10 cellular contexts compared by ENCODE assay signal in genomic region chr7:137820677-137821420, GRCh38. TPM values are rescaled to one million over a fixed set of nuclear protein-coding genes. Genes with fewer than 3 reads are reported as not detected.
DNase-seq lines count a peak whose midpoint lies in the region; ATAC-seq, FAIRE-seq and TF ChIP-seq lines count a peak whose summit lies in the region.
"Had no signal": no experiment of that assay in that cellular context is flagged by ENCODE, and none has a peak within 500 bp of the region (broad histone marks: within the 10 kb centered on the region; RNA-seq: fewer than 3 reads in every experiment).

No MANE protein-coding gene starts in this region.

- H3K27me3 ChIP-seq in adrenal gland, result no peaks in the 10 kb centered on the region

- H3K4me3 ChIP-seq in adrenal gland, result no peak overlapping the region

- ATAC-seq in HG02981 (IDR thresholded peaks at IDR 0.05; ENCODE audit: unreplicated experiment) (peak; percentile 65), HG03175 (IDR thresholded peaks at IDR 0.05; ENCODE audit: unreplicated experiment) (no peak)
- ATAC-seq: HCT116 had no signal

- DNase-seq in GM03348 (ENCODE audit: low spot score), result peak; percentile 85
- peak; percentile 53 to 86 (median 67) for DNase-seq in adrenal gland
- DNase-seq in iPS-NIHi11 (ENCODE audit: low spot score), result peak; percentile 50
- no peak for DNase-seq in effector CD4-positive, alpha-beta T cell
- DNase-seq in activated CD4-positive, alpha-beta T cell treated with anti-CD3 and anti-CD28 coated beads for 1 hour, result no peak
- no peak for DNase-seq in GM12891 (ENCODE audit: insufficient read length, low spot score)

- TF ChIP-seq POLR2A in adrenal gland (IDR thresholded peaks at IDR 0.05) (no peak), GM12891 (IDR thresholded peaks at IDR 0.05; ENCODE audit: low read depth, low read length) (no peak)

- FAIRE-seq in GM12891 (lab: Jason Lieb, UNC), result no peak
- FAIRE-seq: bronchial epithelial cell had no signal

- no peak for TF ChIP-seq CTCF in adrenal gland (IDR thresholded peaks at IDR 0.05)

- H3K4me1 ChIP-seq in adrenal gland (replicated peaks in 1 of 2), result no peaks in the 10 kb centered on the region

- intact Hi-C loops in adrenal gland (cut with DNase I), result no loop called here

- no peaks in the 10 kb centered on the region for H3K36me3 ChIP-seq in adrenal gland (replicated peaks in 1 of 2)

- 31 to 44% (median 38%) methylated on average over 7 to 8 of the region's 8 CpGs for WGBS in adrenal gland, 4 donors

- H3K9me3 ChIP-seq in adrenal gland (replicated peaks in 1 of 3), result no peaks in the 10 kb centered on the region

- no peak overlapping the region for H3K27ac ChIP-seq in adrenal gland

TF ChIP-seq in GM12891, 5 proteins besides CTCF, POLR2A, EP300 and RAD21:
- TF ChIP-seq PAX5 (IDR thresholded peaks at IDR 0.05; ENCODE audit: insufficient read depth, low read length, severe bottlenecking) (no peak), TAF1 (IDR thresholded peaks at IDR 0.05; ENCODE audit: low read depth, low read length) (no peak), POLR2AphosphoS5 (IDR thresholded peaks at IDR 0.05; ENCODE audit: low read depth, low read length) (no peak), POU2F2 (IDR thresholded peaks at IDR 0.05; ENCODE audit: low read depth, low read length) (no peak), SPI1 (IDR thresholded peaks at IDR 0.05; ENCODE audit: low read depth, low read length) (no peak)

RNA-seq across cellular contexts. Expression of gene DGKI, which starts 25.9 kb away (rescaled TPM):
- total RNA-seq in adrenal gland, result 1 to 10 TPM in 5 of 8 donors, under 1 TPM in 3; 0.12 to 4.6 (median 1.2) TPM
- under 1 TPM; 0.48 to 0.71 (median 0.71) TPM for polyA plus RNA-seq in adrenal gland
- polyA plus RNA-seq in GM12891 (2012; ENCODE audit: low read depth, missing spikeins), result 3.5 TPM

Comparison
In these comparisons a context has a peak if more than half of its experiments do, and no peak if none do; other contexts are left out.
1. DNase-seq: peak in GM03348 (single experiment), adrenal gland (7 of 7) and iPS-NIHi11 (single experiment); none in effector CD4-positive, alpha-beta T cell (single experiment), activated CD4-positive, alpha-beta T cell treated with anti-CD3 and anti-CD28 coated beads for 1 hour (single experiment) and GM12891 (single experiment).